ENCODE assay signal across 1 cellular context in genomic region chr22:26974914-26975313, GRCh38.
TF ChIP-seq lines count a peak whose summit lies in the region.

No MANE protein-coding gene starts in this region.

TF ChIP-seq in GM23338, 12 proteins besides CTCF, POLR2A, EP300 and RAD21 (continued from another document):
- no peak for TF ChIP-seq REST (IDR thresholded peaks at IDR 0.05; ENCODE audit: unreplicated experiment)
- TF ChIP-seq ZNF462 (CRISPR knock-in tag; IDR thresholded peaks at IDR 0.05), result no peak
- no peak for TF ChIP-seq NANOG (IDR thresholded peaks at IDR 0.05; ENCODE audit: borderline replicate concordance)
- no peak for TF ChIP-seq CREB1 (CRISPR knock-in tag; IDR thresholded peaks at IDR 0.05; ENCODE audit: low read depth)
- TF ChIP-seq EZH2 (IDR thresholded peaks at IDR 0.05; ENCODE audit: low read depth, unreplicated experiment), result no peak
